In genomic region chr10:119872610-119872859, GRCh38 we compare ENCODE assay signal across 8 cellular contexts. TPM values are rescaled to one million over a fixed set of nuclear protein-coding genes. Genes with fewer than 3 reads are reported as not detected.
DNase-seq lines count a peak whose midpoint lies in the region; ATAC-seq and TF ChIP-seq lines count a peak whose summit lies in the region.

Gene MCMBP (minus strand): TSS chr10:119872843. CDS start chr10:119872584, 259 bp downstream.

- no peaks in the 10 kb centered on the region for H3K27me3 Mint-ChIP-seq in activated T-helper 1 cell treated with anti-CD3 and anti-CD28 coated beads, Interleukin-12 subunit alpha, Interleukin-12 subunit beta, Interleukin-2, Interleukin-4 antibody, amounts not matched to agents 30 ng/mL and 10 ng/mL and 1 ng/mL, durations not matched to agents 14 hours and 24 hours and 36 hours (ENCODE audit: insufficient read depth)

- H3K9me3 Mint-ChIP-seq in activated T-helper 1 cell treated with anti-CD3 and anti-CD28 coated beads, Interleukin-12 subunit alpha, Interleukin-12 subunit beta, Interleukin-2, Interleukin-4 antibody, amounts not matched to agents 30 ng/mL and 10 ng/mL and 1 ng/mL, durations not matched to agents 14 hours and 24 hours and 36 hours, result no peaks in the 10 kb centered on the region

- H3K9ac ChIP-seq in ES-I3 (ENCODE audit: low read depth, low read length), result peak within 1 kb of the TSS; percentile 79

- TF ChIP-seq POLR2A in gastrocnemius medialis (IDR thresholded peaks at IDR 0.05), result peak; percentile 81 to 85

- peaks cover 39% of the 10 kb centered on the region for H3K4me1 Mint-ChIP-seq in activated T-helper 1 cell treated with anti-CD3 and anti-CD28 coated beads, Interleukin-12 subunit alpha, Interleukin-12 subunit beta, Interleukin-2, Interleukin-4 antibody, amounts not matched to agents 30 ng/mL and 10 ng/mL and 1 ng/mL, durations not matched to agents 14 hours and 24 hours and 36 hours (ENCODE audit: low read depth)

- H3K36me3 ChIP-seq in ES-I3 (ENCODE audit: insufficient read depth, low read length) (no peaks in the 10 kb centered on the region), left ventricle myocardium inferior (no peaks in the 10 kb centered on the region), gastrocnemius medialis (no peaks in the 10 kb centered on the region)

- H3K27ac ChIP-seq in left ventricle myocardium inferior (replicated peaks), result peak within 1 kb of the TSS; percentile 95
- H3K27ac ChIP-seq in gastrocnemius medialis, result peak within 1 kb of the TSS; percentile 89 to 97 (median 92)

- no peak for TF ChIP-seq CTCF in left ventricle myocardium inferior (IDR thresholded peaks at IDR 0.05; ENCODE audit: borderline replicate concordance)
- peak in 1 of 5 experiments; percentile 12 for TF ChIP-seq CTCF in gastrocnemius medialis (IDR thresholded peaks at IDR 0.05 in 4 of 5, conservative IDR thresholded peaks at IDR 0.05 in 1 of 5)

- no peak for DNase-seq in activated T-helper 1 cell treated with anti-CD3 and anti-CD28 coated beads, Interleukin-12 subunit alpha, Interleukin-12 subunit beta, Interleukin-2, Interleukin-4 antibody, amounts not matched to agents 30 ng/mL and 10 ng/mL and 1 ng/mL, durations not matched to agents 14 hours and 24 hours and 36 hours (ENCODE audit: low spot score)
- DNase-seq in left ventricle myocardium inferior, result no peak
- no peak for DNase-seq in gastrocnemius medialis
- DNase-seq in RPMI8226, result no peak
- DNase-seq in foreskin melanocyte, result no peak
- DNase-seq in RKO (ENCODE audit: low spot score), result no peak

- peak within 1 kb of the TSS; percentile 86 for H3K4me3 ChIP-seq in left ventricle myocardium inferior
- peak within 1 kb of the TSS; percentile 85 to 96 (median 90) for H3K4me3 ChIP-seq in gastrocnemius medialis

- peak within 1 kb of the TSS; percentile 80 for H3K27ac Mint-ChIP-seq in activated T-helper 1 cell treated with anti-CD3 and anti-CD28 coated beads, Interleukin-12 subunit alpha, Interleukin-12 subunit beta, Interleukin-2, Interleukin-4 antibody, amounts not matched to agents 30 ng/mL and 10 ng/mL and 1 ng/mL, durations not matched to agents 14 hours and 24 hours and 36 hours

- H3K9me3 ChIP-seq in ES-I3 (ENCODE audit: control insufficient read depth, insufficient read depth, low read length) (no peaks in the 10 kb centered on the region), left ventricle myocardium inferior (replicated peaks) (no peaks in the 10 kb centered on the region), gastrocnemius medialis (no peaks in the 10 kb centered on the region)

- H3K36me3 Mint-ChIP-seq in activated T-helper 1 cell treated with anti-CD3 and anti-CD28 coated beads, Interleukin-12 subunit alpha, Interleukin-12 subunit beta, Interleukin-2, Interleukin-4 antibody, amounts not matched to agents 30 ng/mL and 10 ng/mL and 1 ng/mL, durations not matched to agents 14 hours and 24 hours and 36 hours (ENCODE audit: low read depth), result peaks cover 7% of the 10 kb centered on the region

- H3K4me1 ChIP-seq in ES-I3 (ENCODE audit: insufficient read depth, low read length) (peaks cover 4% of the 10 kb centered on the region; the same call in 1 of the 2 replicates), left ventricle myocardium inferior (peaks cover 48% of the 10 kb centered on the region), gastrocnemius medialis (peaks cover 17 to 28% of the 10 kb centered on the region in 2 donors)

- H3K27me3 ChIP-seq in left ventricle myocardium inferior (ENCODE audit: low read depth) (no peaks in the 10 kb centered on the region), gastrocnemius medialis (no peaks in the 10 kb centered on the region)

- ATAC-seq in HG02588 (IDR thresholded peaks at IDR 0.05; ENCODE audit: unreplicated experiment), result peak; percentile 21
- ATAC-seq in gastrocnemius medialis, result peak; percentile 27 to 40

- intact Hi-C loops in activated T-helper 1 cell treated with anti-CD3 and anti-CD28 coated beads, Interleukin-12 subunit alpha, Interleukin-12 subunit beta, Interleukin-2, Interleukin-4 antibody, amounts not matched to agents 30 ng/mL and 10 ng/mL and 1 ng/mL, durations not matched to agents 14 hours and 24 hours and 36 hours (cut with micrococcal nuclease), result loop anchor here (1.0 to 10.0 kb wide), 6 partner anchors 13 to 1530 kb away; partner anchors contain the start of genes EIF3A, FAM204A and INPP5F
- intact Hi-C loops in left ventricle myocardium inferior (cut with micrococcal nuclease), result no loop called here
- intact Hi-C loops in gastrocnemius medialis (cut with DNase I; ENCODE audit: low total_unique reads), result loop anchor here (1.0 to 5.0 kb wide), 3 partner anchors 20 to 1115 kb away; partner anchors contain the start of gene SEC23IP

- peak within 1 kb of the TSS; percentile 89 for H3K4me3 Mint-ChIP-seq in activated T-helper 1 cell treated with anti-CD3 and anti-CD28 coated beads, Interleukin-12 subunit alpha, Interleukin-12 subunit beta, Interleukin-2, Interleukin-4 antibody, amounts not matched to agents 30 ng/mL and 10 ng/mL and 1 ng/mL, durations not matched to agents 14 hours and 24 hours and 36 hours

- in situ Hi-C loops in gastrocnemius medialis (cut with MboI; ENCODE audit: low sequenced_read_pairs in 4 of 4), result loop anchor here in 3 of 4 donors (25.0 kb wide), 3 partner anchors 185 to 710 kb away; partner anchors contain the start of gene SFXN4 (in 1 of the 3)

RNA-seq across cellular contexts. Expression of gene MCMBP, which starts in this region (rescaled TPM):
- total RNA-seq in activated T-helper 1 cell treated with anti-CD3 and anti-CD28 coated beads, Interleukin-12 subunit alpha, Interleukin-12 subunit beta, Interleukin-2, Interleukin-4 antibody, amounts not matched to agents 30 ng/mL and 10 ng/mL and 1 ng/mL, durations not matched to agents 14 hours and 24 hours and 36 hours, result 122 and 133 TPM in 2 replicates
- total RNA-seq in left ventricle myocardium inferior (24.5 TPM), gastrocnemius medialis (10 to 100 TPM; 28.1 to 43.6 (median 33.2) TPM)
